ENCODE assay signal across 25 cellular contexts in the genomic region with DNA sequence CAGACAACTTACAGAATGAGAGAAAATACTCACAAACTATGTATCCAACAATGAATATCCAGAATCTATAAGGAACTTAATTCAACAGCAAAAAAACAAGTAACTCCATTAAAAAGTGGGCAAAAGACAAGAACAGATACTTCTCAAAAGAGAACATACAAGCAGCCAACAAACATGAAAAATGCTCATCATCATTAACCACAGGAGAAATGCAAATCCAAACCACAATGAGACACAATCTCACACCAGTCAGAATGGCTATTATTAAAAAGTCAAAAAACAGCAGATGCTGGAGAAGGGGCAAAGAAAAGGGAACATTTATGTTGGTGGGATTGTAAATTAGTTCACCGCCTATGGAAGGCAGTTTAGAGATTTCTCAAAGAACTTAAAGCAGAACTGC.
DNase-seq lines count a peak whose midpoint lies in the region; ATAC-seq, FAIRE-seq and TF ChIP-seq lines count a peak whose summit lies in the region.
"Had no signal": no experiment of that assay in that cellular context is flagged by ENCODE, and none has a peak within 500 bp of the region (broad histone marks: within the 10 kb centered on the region; RNA-seq: fewer than 3 reads in every experiment).

No MANE protein-coding gene starts in this region.

- peaks cover 4% of the 10 kb centered on the region; the same call in 1 of the 3 replicates for H3K4me1 Mint-ChIP-seq in GM23338
- peaks cover 11% of the 10 kb centered on the region for H3K4me1 Mint-ChIP-seq in activated T-helper 2 cell treated with anti-CD3 and anti-CD28 coated beads, Interferon-gamma antibody, Interleukin-2, Interleukin-4, amounts not matched to agents 10 μg/mL and 5 μg/mL and 100 μg/mL, durations not matched to agents 14 hours and 24 hours and 36 hours (ENCODE audit: low read depth)
- peaks cover 11 to 17% of the 10 kb centered on the region in 2 donors for H3K4me1 Mint-ChIP-seq in natural killer cell
- H3K4me1 Mint-ChIP-seq in activated naive CD4-positive, alpha-beta T cell treated with anti-CD3 and anti-CD28 coated beads for 36 hours (ENCODE audit: low read depth), result peaks cover 4% of the 10 kb centered on the region

- no peak overlapping the region for H3K4me3 Mint-ChIP-seq in GM23338
- no peak overlapping the region for H3K4me3 Mint-ChIP-seq in activated T-helper 2 cell treated with anti-CD3 and anti-CD28 coated beads, Interferon-gamma antibody, Interleukin-2, Interleukin-4, amounts not matched to agents 10 μg/mL and 5 μg/mL and 100 μg/mL, durations not matched to agents 14 hours and 24 hours and 36 hours (ENCODE audit: low read depth)
- H3K4me3 Mint-ChIP-seq in natural killer cell, result no peak overlapping the region
- H3K4me3 Mint-ChIP-seq in activated naive CD4-positive, alpha-beta T cell treated with anti-CD3 and anti-CD28 coated beads for 36 hours, result no peak overlapping the region
- H3K4me3 Mint-ChIP-seq: activated CD4-positive, alpha-beta T cell treated with anti-CD3 and anti-CD28 coated beads for 36 hours; activated CD8-positive, alpha-beta memory T cell treated with anti-CD3 and anti-CD28 coated beads, Interleukin-2, amount 10 ng/mL, durations not matched to agents 7 days and 5 days; CD14-positive monocyte; stimulated activated naive CD8-positive, alpha-beta T cell treated with anti-CD3 and anti-CD28 coated beads, Interleukin-15, amount 100 ng/mL, for 72 hours had no signal

- FAIRE-seq in D721Med (lab: Jason Lieb, UNC), result peak; percentile 85
- FAIRE-seq: K562 had no signal

- H3K36me3 ChIP-seq in GM23338 (ENCODE audit: insufficient read depth) (no peaks in the 10 kb centered on the region), uterus (no peaks in the 10 kb centered on the region)
- H3K36me3 ChIP-seq: breast epithelium had no signal

- in situ Hi-C loops in GM13977 (cut with MboI; ENCODE audit: low pct_unique_long_range_greater_than_20kb, low sequenced_read_pairs, unreplicated experiment), result no loop called here

- no peaks in the 10 kb centered on the region for H3K27me3 ChIP-seq in GM23338 (ENCODE audit: insufficient read depth)
- peaks cover 0 to 5% of the 10 kb centered on the region in 2 donors for H3K27me3 ChIP-seq in uterus
- H3K27me3 ChIP-seq: breast epithelium, foreskin keratinocyte, tibial artery had no signal

- no peaks in the 10 kb centered on the region for H3K9me3 ChIP-seq in uterus
- H3K9me3 ChIP-seq: breast epithelium, tibial artery had no signal

- H3K4me1 ChIP-seq in GM23338 (ENCODE audit: insufficient read depth) (no peaks in the 10 kb centered on the region), uterus (no peaks in the 10 kb centered on the region)
- H3K4me1 ChIP-seq: breast epithelium, foreskin keratinocyte, tibial artery had no signal

- H3F3A ChIP-seq in GM23338 (replicated peaks; ENCODE audit: low read depth), result no peaks in the 10 kb centered on the region

- CTCF ChIA-PET in activated naive CD4-positive, alpha-beta T cell treated with anti-CD3 and anti-CD28 coated beads for 36 hours (lab: Charles Lee), result interaction anchor here (0.7 kb wide), 1 partner anchor 47 kb away, joined by 5 read pairs; no protein-coding TSS in a partner anchor

- no peak for TF ChIP-seq POLR2A in uterus (IDR thresholded peaks at IDR 0.05)

- H3K27me3 Mint-ChIP-seq in GM23338 (ENCODE audit: insufficient read depth, low read depth, poor library complexity) (peaks cover 3% of the 10 kb centered on the region), natural killer cell (ENCODE audit: low read depth in 2 of 2) (no peaks in the 10 kb centered on the region)
- H3K27me3 Mint-ChIP-seq in activated T-helper 2 cell treated with anti-CD3 and anti-CD28 coated beads, Interferon-gamma antibody, Interleukin-2, Interleukin-4, amounts not matched to agents 10 μg/mL and 5 μg/mL and 100 μg/mL, durations not matched to agents 14 hours and 24 hours and 36 hours (ENCODE audit: low read depth), result no peaks in the 10 kb centered on the region
- no peaks in the 10 kb centered on the region for H3K27me3 Mint-ChIP-seq in activated naive CD4-positive, alpha-beta T cell treated with anti-CD3 and anti-CD28 coated beads for 36 hours (ENCODE audit: low read depth)
- H3K27me3 Mint-ChIP-seq: activated CD4-positive, alpha-beta T cell treated with anti-CD3 and anti-CD28 coated beads for 36 hours; activated CD8-positive, alpha-beta memory T cell treated with anti-CD3 and anti-CD28 coated beads, Interleukin-2, amount 10 ng/mL, durations not matched to agents 7 days and 5 days; stimulated activated naive CD8-positive, alpha-beta T cell treated with anti-CD3 and anti-CD28 coated beads, Interleukin-15, amount 100 ng/mL, for 72 hours had no signal

- no peaks in the 10 kb centered on the region for H3K9me3 Mint-ChIP-seq in GM23338
- H3K9me3 Mint-ChIP-seq in activated T-helper 2 cell treated with anti-CD3 and anti-CD28 coated beads, Interferon-gamma antibody, Interleukin-2, Interleukin-4, amounts not matched to agents 10 μg/mL and 5 μg/mL and 100 μg/mL, durations not matched to agents 14 hours and 24 hours and 36 hours, result no peaks in the 10 kb centered on the region
- no peaks in the 10 kb centered on the region for H3K9me3 Mint-ChIP-seq in natural killer cell
- no peaks in the 10 kb centered on the region for H3K9me3 Mint-ChIP-seq in activated naive CD4-positive, alpha-beta T cell treated with anti-CD3 and anti-CD28 coated beads for 36 hours
- H3K9me3 Mint-ChIP-seq: CD14-positive monocyte; stimulated activated naive CD8-positive, alpha-beta T cell treated with anti-CD3 and anti-CD28 coated beads, Interleukin-15, amount 100 ng/mL, for 72 hours had no signal

- TF ChIP-seq CTCF in D721Med (IDR thresholded peaks at IDR 0.05; ENCODE audit: insufficient read depth, missing control alignments), result no peak
- TF ChIP-seq CTCF in GM23338 (conservative IDR thresholded peaks at IDR 0.05; ENCODE audit: low read depth in 2 of 2), result no peak
- no peak for TF ChIP-seq CTCF in natural killer cell (IDR thresholded peaks at IDR 0.05)
- no peak for TF ChIP-seq CTCF in GM13977 (IDR thresholded peaks at IDR 0.05; ENCODE audit: extremely low read depth, insufficient read depth, missing control alignments)
- TF ChIP-seq CTCF in uterus (IDR thresholded peaks at IDR 0.05), result no peak

- H3K27ac Mint-ChIP-seq in GM23338 (peak overlapping the region; percentile 93), natural killer cell (peak overlapping the region; percentile 68 to 74)
- H3K27ac Mint-ChIP-seq in activated T-helper 2 cell treated with anti-CD3 and anti-CD28 coated beads, Interferon-gamma antibody, Interleukin-2, Interleukin-4, amounts not matched to agents 10 μg/mL and 5 μg/mL and 100 μg/mL, durations not matched to agents 14 hours and 24 hours and 36 hours, result peak overlapping the region; percentile 28
- no peak overlapping the region for H3K27ac Mint-ChIP-seq in activated naive CD4-positive, alpha-beta T cell treated with anti-CD3 and anti-CD28 coated beads for 36 hours
- H3K27ac Mint-ChIP-seq: activated CD4-positive, alpha-beta T cell treated with anti-CD3 and anti-CD28 coated beads for 36 hours; activated CD8-positive, alpha-beta memory T cell treated with anti-CD3 and anti-CD28 coated beads, Interleukin-2, amount 10 ng/mL, durations not matched to agents 7 days and 5 days had no signal

- no peak for ATAC-seq in GM23338
- ATAC-seq in natural killer cell, result no peak
- ATAC-seq: activated CD4-positive, alpha-beta T cell treated with anti-CD3 and anti-CD28 coated beads for 36 hours; activated CD8-positive, alpha-beta memory T cell treated with anti-CD3 and anti-CD28 coated beads, Interleukin-2, amount 10 ng/mL, durations not matched to agents 7 days and 5 days; K562; left cardiac atrium; stimulated activated naive CD8-positive, alpha-beta T cell treated with anti-CD3 and anti-CD28 coated beads, Interleukin-15, amount 100 ng/mL, for 72 hours had no signal

- H4K20me1 ChIP-seq in GM23338 (replicated peaks; ENCODE audit: insufficient read depth), result no peaks in the 10 kb centered on the region

- H3K4me3 ChIP-seq in GM23338 (no peak overlapping the region), uterus (no peak overlapping the region)
- H3K4me3 ChIP-seq: breast epithelium, K562, tibial artery had no signal

- H3K4me2 ChIP-seq in GM23338, result no peak overlapping the region

- H2AFZ ChIP-seq in GM23338, result no peak overlapping the region

- intact Hi-C loops in activated T-helper 2 cell treated with anti-CD3 and anti-CD28 coated beads, Interferon-gamma antibody, Interleukin-2, Interleukin-4, amounts not matched to agents 10 μg/mL and 5 μg/mL and 100 μg/mL, durations not matched to agents 14 hours and 24 hours and 36 hours (cut with micrococcal nuclease), result no loop called here
- intact Hi-C loops in natural killer cell (cut with micrococcal nuclease), result no loop called here
- intact Hi-C loops in uterus (cut with DNase I; ENCODE audit: low total_unique reads), result no loop called here
- intact Hi-C loops in activated naive CD4-positive, alpha-beta T cell treated with anti-CD3 and anti-CD28 coated beads for 36 hours (cut with micrococcal nuclease), result loop anchor here (10.0 kb wide), 1 partner anchor 153 kb away; a partner anchor contains a TSS

- no peaks in the 10 kb centered on the region for H3K9me2 ChIP-seq in GM23338 (ENCODE audit: insufficient read depth)

- no peaks in the 10 kb centered on the region for H3K79me2 ChIP-seq in GM23338 (replicated peaks; ENCODE audit: insufficient read depth)

- H3K27ac ChIP-seq in GM23338 (ENCODE audit: low read depth) (0 out of 2 replicates have a peak overlapping the region, but pooled peaks have one; percentile 26), uterus (no peak overlapping the region)
- H3K27ac ChIP-seq: breast epithelium, foreskin keratinocyte, tibial artery had no signal

- DNase-seq in D721Med (ENCODE audit: insufficient read length, low spot score) (no peak), GM23338 (ENCODE audit: low spot score) (no peak), natural killer cell (no peak), GM13977 (ENCODE audit: low spot score) (no peak), uterus (no peak), SIG-M5 treated with dmso at 0.1 percent for 504 hours (lab: John Stamatoyannopoulos, UW; ENCODE audit: unreplicated experiment) (no peak)
- no peak for DNase-seq in activated T-helper 2 cell treated with anti-CD3 and anti-CD28 coated beads, Interferon-gamma antibody, Interleukin-2, Interleukin-4, amounts not matched to agents 10 μg/mL and 5 μg/mL and 100 μg/mL, durations not matched to agents 14 hours and 24 hours and 36 hours (ENCODE audit: low spot score)
- no peak for DNase-seq in activated naive CD4-positive, alpha-beta T cell treated with anti-CD3 and anti-CD28 coated beads for 36 hours
- DNase-seq: activated CD4-positive, alpha-beta T cell treated with anti-CD3 and anti-CD28 coated beads for 36 hours; activated CD8-positive, alpha-beta memory T cell treated with anti-CD3 and anti-CD28 coated beads, Interleukin-2, amount 10 ng/mL, durations not matched to agents 7 days and 5 days; activated effector memory CD4-positive, alpha-beta T cell treated with Interleukin-2 at 50 U/mL for 16 hours; effector memory CD4-positive, alpha-beta T cell; left cardiac atrium; NCI-H1048; NCI-H1930; retina; RPMI8226; stimulated activated CD4-positive, alpha-beta T cell treated with anti-CD3 and anti-CD28 coated beads, Interleukin-12 subunit alpha, Interleukin-12 subunit beta, amount 100 ng/mL, for 4 hours; stimulated activated CD4-positive, alpha-beta T cell treated with anti-CD3 and anti-CD28 coated beads, Interleukin-4, amount 100 ng/mL, for 24 hours; stimulated activated naive CD8-positive, alpha-beta T cell treated with anti-CD3 and anti-CD28 coated beads, Interleukin-15, amount 100 ng/mL, for 72 hours; tibial artery had no signal

- H3K36me3 Mint-ChIP-seq in GM23338 (ENCODE audit: low read depth) (peaks cover 23% of the 10 kb centered on the region), natural killer cell (no peaks in the 10 kb centered on the region)
- H3K36me3 Mint-ChIP-seq in activated T-helper 2 cell treated with anti-CD3 and anti-CD28 coated beads, Interferon-gamma antibody, Interleukin-2, Interleukin-4, amounts not matched to agents 10 μg/mL and 5 μg/mL and 100 μg/mL, durations not matched to agents 14 hours and 24 hours and 36 hours (ENCODE audit: low read depth), result peaks cover 30% of the 10 kb centered on the region
- peaks cover 20% of the 10 kb centered on the region for H3K36me3 Mint-ChIP-seq in activated naive CD4-positive, alpha-beta T cell treated with anti-CD3 and anti-CD28 coated beads for 36 hours (ENCODE audit: low read depth)
